ENCODE assay signal across 15 cellular contexts in the genomic region with DNA sequence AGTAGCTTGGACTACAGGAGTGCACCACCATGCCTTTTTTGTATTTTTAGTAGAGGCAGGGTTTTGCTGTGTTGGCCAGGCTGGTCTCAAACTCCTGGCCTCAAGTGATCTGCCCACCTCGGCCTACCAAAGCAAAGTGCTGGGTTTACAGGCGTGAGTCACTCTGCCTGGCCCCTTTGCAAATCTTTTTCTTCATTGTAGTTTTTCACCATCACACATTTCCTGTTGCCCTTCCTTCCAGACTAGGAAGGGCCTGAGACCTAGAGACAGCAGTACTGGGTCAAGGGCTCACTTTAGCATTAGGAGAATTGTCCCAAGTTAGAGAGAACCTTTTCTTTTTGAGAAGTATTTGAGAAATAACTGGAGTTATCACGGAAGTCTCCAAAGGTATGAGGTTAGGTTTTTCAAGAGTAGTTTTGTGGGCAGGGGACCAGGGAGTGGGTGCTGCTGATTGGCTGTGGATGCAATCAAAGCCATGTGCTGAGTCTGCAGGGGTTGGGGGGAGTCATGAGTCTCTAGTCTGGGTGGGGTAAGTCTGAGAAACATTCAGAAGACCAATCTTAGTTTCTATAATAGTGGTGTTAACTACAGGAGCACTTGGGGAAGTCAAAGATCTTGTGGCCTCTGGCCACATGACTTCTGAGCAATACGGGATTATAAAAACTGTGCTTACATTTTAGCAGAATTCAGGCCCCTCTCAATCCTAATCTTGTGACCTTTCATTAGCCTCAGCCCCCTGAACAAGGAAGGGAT. TPM values are rescaled to one million over a fixed set of nuclear protein-coding genes. Genes with fewer than 3 reads are reported as not detected.
DNase-seq lines count a peak whose midpoint lies in the region; ATAC-seq, FAIRE-seq and TF ChIP-seq lines count a peak whose summit lies in the region.
"Had no signal": no experiment of that assay in that cellular context is flagged by ENCODE, and none has a peak within 500 bp of the region (broad histone marks: within the 10 kb centered on the region; RNA-seq: fewer than 3 reads in every experiment).

No MANE protein-coding gene starts in this region.

- H3K36me3 Mint-ChIP-seq in astrocyte (ENCODE audit: low read depth, unreplicated experiment), result peaks cover 19% of the 10 kb centered on the region
- peaks cover 28 to 41% (median 30%) of the 10 kb centered on the region in 3 donors for H3K36me3 Mint-ChIP-seq in naive thymus-derived CD8-positive, alpha-beta T cell
- peaks cover 47% of the 10 kb centered on the region for H3K36me3 Mint-ChIP-seq in nephron progenitor cell (ENCODE audit: low read depth)

- no peak for ATAC-seq in left ventricle myocardium superior
- no peak for ATAC-seq in naive thymus-derived CD8-positive, alpha-beta T cell
- ATAC-seq in HG02981 (IDR thresholded peaks at IDR 0.05; ENCODE audit: unreplicated experiment), result no peak
- no peak for ATAC-seq in HG03135 (IDR thresholded peaks at IDR 0.05; ENCODE audit: unreplicated experiment)

- H3K4me2 ChIP-seq in astrocyte (ENCODE audit: low read length), result no peak overlapping the region
- H3K4me2 ChIP-seq: PC-9 had no signal

- H3K4me3 Mint-ChIP-seq in astrocyte (ENCODE audit: unreplicated experiment), result no peak overlapping the region
- H3K4me3 Mint-ChIP-seq in naive thymus-derived CD8-positive, alpha-beta T cell, result peak overlapping the region in 9 of 10 donors; percentile 3 to 51 (median 35)
- no peak overlapping the region for H3K4me3 Mint-ChIP-seq in nephron progenitor cell

- H3K36me3 ChIP-seq in right atrium auricular region (peaks cover 12% of the 10 kb centered on the region), astrocyte (ENCODE audit: insufficient read depth, low read length) (no peaks in the 10 kb centered on the region)

- no peaks in the 10 kb centered on the region for H3K27me3 ChIP-seq in right atrium auricular region
- H3K27me3 ChIP-seq in astrocyte (ENCODE audit: insufficient read depth, low read length), result no peaks in the 10 kb centered on the region
- H3K27me3 ChIP-seq: BE2C had no signal

- H2AFZ ChIP-seq in astrocyte (ENCODE audit: low read depth, low read length), result no peak overlapping the region
- H2AFZ ChIP-seq: PC-9 had no signal

- H3K27ac Mint-ChIP-seq in astrocyte (ENCODE audit: unreplicated experiment) (peak overlapping the region; percentile 41), nephron progenitor cell (no peak overlapping the region)
- peak overlapping the region; percentile 80 to 92 (median 88) for H3K27ac Mint-ChIP-seq in naive thymus-derived CD8-positive, alpha-beta T cell

- peaks cover 52% of the 10 kb centered on the region for H3K79me2 ChIP-seq in astrocyte (ENCODE audit: insufficient read depth, low read length)

- H3K9me3 ChIP-seq in right atrium auricular region (no peaks in the 10 kb centered on the region), astrocyte (ENCODE audit: insufficient read depth, low read depth, low read length) (no peaks in the 10 kb centered on the region)
- H3K9me3 ChIP-seq: BE2C had no signal

- intact Hi-C loops in left ventricle myocardium superior (cut with micrococcal nuclease), result no loop called here

- POLR2A ChIA-PET in naive thymus-derived CD8-positive, alpha-beta T cell (lab: Charles Lee), result no interaction called here

- H3K4me3 ChIP-seq in right atrium auricular region (no peak overlapping the region), astrocyte (ENCODE audit: insufficient read depth, low read depth, low read length) (no peak overlapping the region)
- H3K4me3 ChIP-seq: lung, PC-9 had no signal

- H3K9me3 Mint-ChIP-seq in astrocyte (ENCODE audit: unreplicated experiment), result peaks cover 8% of the 10 kb centered on the region
- peaks cover 0 to 35% (median 7%) of the 10 kb centered on the region in 9 donors for H3K9me3 Mint-ChIP-seq in naive thymus-derived CD8-positive, alpha-beta T cell
- H3K9me3 Mint-ChIP-seq in nephron progenitor cell, result peaks cover 36% of the 10 kb centered on the region

- H4K20me1 ChIP-seq in astrocyte (ENCODE audit: insufficient read depth, low read length), result peaks cover 35% of the 10 kb centered on the region

- H3K4me1 ChIP-seq in right atrium auricular region (peaks cover 0 to 61% of the 10 kb centered on the region in 2 donors), astrocyte (ENCODE audit: insufficient read depth, low read length) (peaks cover 19% of the 10 kb centered on the region)

- H3K27me3 Mint-ChIP-seq in astrocyte (ENCODE audit: low read depth, unreplicated experiment) (no peaks in the 10 kb centered on the region), nephron progenitor cell (ENCODE audit: low read depth, poor library complexity) (no peaks in the 10 kb centered on the region)
- H3K27me3 Mint-ChIP-seq in naive thymus-derived CD8-positive, alpha-beta T cell, result no peaks in the 10 kb centered on the region

- no peak for FAIRE-seq in astrocyte (lab: Jason Lieb, UNC)
- FAIRE-seq: G401.6 had no signal

- peaks cover 48% of the 10 kb centered on the region for H3K4me1 Mint-ChIP-seq in astrocyte (ENCODE audit: low read depth, unreplicated experiment)
- H3K4me1 Mint-ChIP-seq in naive thymus-derived CD8-positive, alpha-beta T cell, result peaks cover 51 to 95% (median 93%) of the 10 kb centered on the region in 4 donors
- peaks cover 27% of the 10 kb centered on the region for H3K4me1 Mint-ChIP-seq in nephron progenitor cell

- H3K27ac ChIP-seq in right atrium auricular region (peak overlapping the region; percentile 14 to 68), astrocyte (ENCODE audit: low read depth, low read length) (no peak overlapping the region)
- H3K27ac ChIP-seq: PC-9 had no signal

- no peak overlapping the region for H3K9ac ChIP-seq in astrocyte (ENCODE audit: low read length)

- TF ChIP-seq CTCF in right atrium auricular region (IDR thresholded peaks at IDR 0.05) (no peak), astrocyte (IDR thresholded peaks at IDR 0.05; ENCODE audit: insufficient read depth, low read depth, low read length) (no peak), nephron progenitor cell (IDR thresholded peaks at IDR 0.05) (no peak)

- DNase-seq in right atrium auricular region (ENCODE audit: low spot score) (no peak), left ventricle myocardium superior (no peak), astrocyte (ENCODE audit: low read depth) (no peak), HuH-7.5 (ENCODE audit: low spot score) (no peak), nephron progenitor cell (no peak)
- DNase-seq in naive thymus-derived CD8-positive, alpha-beta T cell, result no peak
- DNase-seq: aorta, BE2C, HCEC 1CT, occipital lobe, PC-9 had no signal

RNA-seq across cellular contexts. Expression of a gene that starts 23.7 kb away (rescaled TPM):
- total RNA-seq in right atrium auricular region (10 to 100 TPM; 17.7 to 31.1 TPM), left ventricle myocardium superior (15.1 TPM), astrocyte (21.9 and 23.8 TPM in 2 replicates)
- 10 to 100 TPM; 20.7 to 22.8 TPM for total RNA-seq in naive thymus-derived CD8-positive, alpha-beta T cell
- 10 to 100 TPM; 20.0 to 31.0 (median 27.0) TPM for polyA plus RNA-seq in naive thymus-derived CD8-positive, alpha-beta T cell

Comparison
In these comparisons a context has a peak if more than half of its experiments do, and no peak if none do; other contexts are left out.
1. H3K4me3 Mint-ChIP-seq: peak in naive thymus-derived CD8-positive, alpha-beta T cell (9 of 10); none in astrocyte (single experiment) and nephron progenitor cell (single experiment).